Comparison of ENCODE assay signal across 14 cellular contexts in the genomic region with DNA sequence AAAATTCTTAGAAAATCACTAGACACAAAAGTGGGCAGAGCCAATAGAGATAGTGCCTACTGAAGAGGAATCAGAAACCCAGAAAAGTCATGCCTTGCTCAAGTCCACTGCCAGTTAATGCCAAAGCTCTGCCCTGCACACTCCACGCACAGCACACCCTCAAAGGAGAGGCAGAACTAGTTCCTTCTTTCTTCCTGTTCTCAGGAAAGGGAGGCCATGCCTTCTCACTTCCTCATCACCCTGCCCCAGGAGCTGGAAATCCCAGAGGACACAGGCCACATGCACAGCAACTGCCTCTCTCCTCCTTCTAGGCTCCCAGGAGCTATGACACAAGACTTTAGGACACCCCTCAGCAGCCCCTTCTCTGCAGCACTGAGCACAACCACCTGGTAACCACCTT. TPM values are rescaled to one million over a fixed set of nuclear protein-coding genes. Genes with fewer than 3 reads are reported as not detected.
"Had no signal": no experiment of that assay in that cellular context is flagged by ENCODE, and none has a peak within 500 bp of the region (broad histone marks: within the 10 kb centered on the region; RNA-seq: fewer than 3 reads in every experiment).

No MANE protein-coding gene starts in this region.

RNA-seq across cellular contexts. Expression of a gene that starts 45.6 kb away (rescaled TPM):
- total RNA-seq: activated B cell treated with CpG ODN at 0.5 μM for 24 hours; activated CD8-positive, alpha-beta T cell treated with anti-CD3 and anti-CD28 coated beads for 36 hours; activated T-cell treated with anti-CD3 and anti-CD28 coated beads, Interleukin-2, amount 50 U/mL, for 4 hours; activated T-helper 17 cell treated with anti-CD3 and anti-CD28 coated beads, Interleukin-2, amount 50 U/mL, for 72 hours; breast epithelium; dermis blood vessel endothelial cell; esophagus squamous epithelium; fibroblast of lung; gastroesophageal sphincter; glomerular endothelial cell; T-cell; T-helper 2 cell treated with Interferon-gamma antibody and Interleukin-4, amounts not matched to agents 100 ng/mL and 5 ng/mL, for 36 hours had no signal
- polyA plus RNA-seq: adipose tissue, esophagus, fibroblast of lung had no signal
